ENCODE assay signal across 17 cellular contexts in genomic region chr18:62346327-62347090, GRCh38. TPM values are rescaled to one million over a fixed set of nuclear protein-coding genes. Genes with fewer than 3 reads are reported as not detected.
DNase-seq lines count a peak whose midpoint lies in the region; ATAC-seq and TF ChIP-seq lines count a peak whose summit lies in the region.
"Had no signal": no experiment of that assay in that cellular context is flagged by ENCODE, and none has a peak within 500 bp of the region (broad histone marks: within the 10 kb centered on the region; RNA-seq: fewer than 3 reads in every experiment).

No MANE protein-coding gene starts in this region.

- H3K27ac Mint-ChIP-seq in activated T-cell treated with anti-CD3 and anti-CD28 coated beads, Interleukin-2, amount 50 U/mL, for 72 hours, result peak overlapping the region; percentile 10

- no peak overlapping the region for H3K23ac ChIP-seq in neuronal stem cell (ENCODE audit: low read depth, low read length, poor library complexity)

- H3K9me3 ChIP-seq in HUES48 (ENCODE audit: control insufficient read depth, insufficient read depth, low read length), result no peaks in the 10 kb centered on the region
- H3K9me3 ChIP-seq in colonic mucosa, result no peaks in the 10 kb centered on the region
- no peaks in the 10 kb centered on the region for H3K9me3 ChIP-seq in neuronal stem cell (replicated peaks in 1 of 2; ENCODE audit: control insufficient read depth in 2 of 2, insufficient read depth in 1 of 2, low read depth in 1 of 2, low read length in 2 of 2)
- H3K9me3 ChIP-seq: neutrophil, right atrium auricular region had no signal

- no peak overlapping the region for H3K4me3 ChIP-seq in HUES48 (ENCODE audit: low read depth, low read length)
- H3K4me3 ChIP-seq in colonic mucosa, result no peak overlapping the region
- H3K4me3 ChIP-seq in neuronal stem cell (ENCODE audit: low read length in 2 of 2), result no peak overlapping the region
- H3K4me3 ChIP-seq: right atrium auricular region had no signal

- H3K36me3 ChIP-seq in HUES48 (ENCODE audit: control insufficient read depth, insufficient read depth, low read length), result peaks cover 4% of the 10 kb centered on the region; the same call in 1 of the 2 replicates
- H3K36me3 ChIP-seq in colonic mucosa, result no peaks in the 10 kb centered on the region
- H3K36me3 ChIP-seq in neuronal stem cell (replicated peaks in 1 of 2; ENCODE audit: control insufficient read depth in 2 of 2, insufficient read depth in 2 of 2, low read length in 2 of 2), result no peaks in the 10 kb centered on the region
- H3K36me3 ChIP-seq: neutrophil, right atrium auricular region had no signal

- H2BK5ac ChIP-seq in neuronal stem cell (ENCODE audit: low read length), result no peak overlapping the region

- H3K9ac ChIP-seq in HUES48 (ENCODE audit: low read depth, low read length), result no peak overlapping the region
- H3K9ac ChIP-seq in colonic mucosa (ENCODE audit: low read depth in 2 of 2, low read length in 2 of 2), result peak overlapping the region in 1 of 2 donors; percentile 49
- H3K9ac ChIP-seq in neuronal stem cell (ENCODE audit: low read depth, low read length, poor library complexity), result no peak overlapping the region

- H3K79me1 ChIP-seq in neuronal stem cell (ENCODE audit: low read depth, low read length), result no peaks in the 10 kb centered on the region

- peaks cover 26% of the 10 kb centered on the region for H3K4me1 Mint-ChIP-seq in activated T-cell treated with anti-CD3 and anti-CD28 coated beads, Interleukin-2, amount 50 U/mL, for 72 hours (ENCODE audit: low read depth)
- H3K4me1 Mint-ChIP-seq in activated T-cell treated with anti-CD3 and anti-CD28 coated beads, Interleukin-2, amount 50 U/mL, for 4 hours (ENCODE audit: low read depth), result peaks cover 5% of the 10 kb centered on the region

- no CpG with 5 or more reads among the region's 7 CpGs for WGBS in neuronal stem cell (ENCODE audit: extremely low coverage in 2 of 2, insufficient read length in 2 of 2, insufficient replicate concordance in 1 of 2), 2 donors

- H3K4ac ChIP-seq in neuronal stem cell (ENCODE audit: low read length), result no peak overlapping the region

- H3K27me3 ChIP-seq in HUES48 (ENCODE audit: control insufficient read depth, insufficient read depth, low read length) (no peaks in the 10 kb centered on the region), colonic mucosa (no peaks in the 10 kb centered on the region), neuronal stem cell (ENCODE audit: control insufficient read depth in 3 of 3, insufficient read depth in 3 of 3, low read depth in 1 of 3, low read length in 3 of 3) (peaks cover 0 to 3% (median 0%) of the 10 kb centered on the region in 3 experiments)
- H3K27me3 ChIP-seq: neutrophil, right atrium auricular region had no signal

- H3K4me3 Mint-ChIP-seq in activated T-cell treated with anti-CD3 and anti-CD28 coated beads, Interleukin-2, amount 50 U/mL, for 72 hours, result peak overlapping the region; percentile 11 to 53
- no peak overlapping the region for H3K4me3 Mint-ChIP-seq in activated T-cell treated with anti-CD3 and anti-CD28 coated beads, Interleukin-2, amount 50 U/mL, for 4 hours

- H4K8ac ChIP-seq in neuronal stem cell (ENCODE audit: low read depth, low read length), result no peak overlapping the region

- intact Hi-C loops in colonic mucosa (cut with DNase I), result no loop called here

- no peak for TF ChIP-seq CTCF in colonic mucosa (IDR thresholded peaks at IDR 0.05)

- ATAC-seq in activated T-cell treated with anti-CD3 and anti-CD28 coated beads, Interleukin-2, amount 50 U/mL, for 72 hours (replicated peaks in 1 of 2), result peak in 1 of 2 donors; percentile 6
- no peak for ATAC-seq in activated T-cell treated with anti-CD3 and anti-CD28 coated beads, Interleukin-2, amount 50 U/mL, for 4 hours
- ATAC-seq in stimulated activated naive CD8-positive, alpha-beta T cell treated with anti-CD3 and anti-CD28 coated beads, Interleukin-15, Interleukin-2, amounts not matched to agents 100 U/mL and 50 U/mL, for 24 hours, result no peak

- H2BK120ac ChIP-seq in neuronal stem cell (ENCODE audit: low read depth, low read length), result no peak overlapping the region

- H3K4me2 ChIP-seq in neuronal stem cell (ENCODE audit: insufficient read depth, low read length, poor library complexity, severe bottlenecking), result no peak overlapping the region

- peak overlapping the region; percentile 47 for H2AFZ ChIP-seq in neuronal stem cell (ENCODE audit: low read length)

- H3K27ac ChIP-seq in HUES48 (ENCODE audit: low read depth, low read length) (peak overlapping the region; percentile 56), colonic mucosa (peak overlapping the region; percentile 34), neuronal stem cell (replicated peaks; ENCODE audit: low read length) (no peak overlapping the region)
- H3K27ac ChIP-seq: epithelial cell of prostate, neutrophil, right atrium auricular region had no signal

- no peaks in the 10 kb centered on the region for H3K9me3 Mint-ChIP-seq in activated T-cell treated with anti-CD3 and anti-CD28 coated beads, Interleukin-2, amount 50 U/mL, for 72 hours
- H3K9me3 Mint-ChIP-seq in activated T-cell treated with anti-CD3 and anti-CD28 coated beads, Interleukin-2, amount 50 U/mL, for 4 hours, result no peaks in the 10 kb centered on the region

- no peak overlapping the region for H2BK15ac ChIP-seq in neuronal stem cell (ENCODE audit: low read length)

- H3K14ac ChIP-seq in neuronal stem cell (ENCODE audit: low read length), result no peak overlapping the region

- H2AK5ac ChIP-seq in neuronal stem cell (ENCODE audit: low read depth, low read length), result no peak overlapping the region

- no peak overlapping the region for H2BK12ac ChIP-seq in neuronal stem cell (ENCODE audit: low read length)

- no peaks in the 10 kb centered on the region for H3K36me3 Mint-ChIP-seq in activated T-cell treated with anti-CD3 and anti-CD28 coated beads, Interleukin-2, amount 50 U/mL, for 72 hours (ENCODE audit: insufficient read depth in 2 of 2)
- H3K36me3 Mint-ChIP-seq in activated T-cell treated with anti-CD3 and anti-CD28 coated beads, Interleukin-2, amount 50 U/mL, for 4 hours (ENCODE audit: insufficient read depth), result no peaks in the 10 kb centered on the region

- H3K18ac ChIP-seq in neuronal stem cell (ENCODE audit: low read length), result peak overlapping the region; percentile 34

- DNase-seq in activated T-cell treated with anti-CD3 and anti-CD28 coated beads, Interleukin-2, amount 50 U/mL, for 72 hours, result no peak
- no peak for DNase-seq in activated T-cell treated with anti-CD3 and anti-CD28 coated beads, Interleukin-2, amount 50 U/mL, for 4 hours
- peak; percentile 38 for DNase-seq in colonic mucosa
- DNase-seq in neuronal stem cell (ENCODE audit: low spot score), result no peak
- DNase-seq in stimulated activated naive CD8-positive, alpha-beta T cell treated with anti-CD3 and anti-CD28 coated beads, Interleukin-15, Interleukin-2, amounts not matched to agents 100 U/mL and 50 U/mL, for 24 hours, result no peak
- DNase-seq in GM19240 (ENCODE audit: insufficient read length, low spot score), result no peak
- DNase-seq in glomerular visceral epithelial cell (ENCODE audit: extremely low spot score), result no peak
- DNase-seq: activated effector memory CD4-positive, alpha-beta T cell treated with anti-CD3 and anti-CD28 coated beads, Interleukin-2, amount 50 U/mL, for 16 hours; GF-D8; NCI-H2029 treated with DMSO at 0.1 percent for 48 hours; NCI-H748 treated with DMSO at 0.1 percent for 48 hours; stimulated activated CD4-positive, alpha-beta T cell treated with anti-CD3 and anti-CD28 coated beads, Interleukin-1b, Interleukin-23, amount 100 ng/mL, for 48 hours; substantia nigra had no signal

- H3K27me3 Mint-ChIP-seq in activated T-cell treated with anti-CD3 and anti-CD28 coated beads, Interleukin-2, amount 50 U/mL, for 72 hours (ENCODE audit: low read depth), result peaks cover 20% of the 10 kb centered on the region
- H3K27me3 Mint-ChIP-seq in activated T-cell treated with anti-CD3 and anti-CD28 coated beads, Interleukin-2, amount 50 U/mL, for 4 hours (ENCODE audit: low read depth), result peaks cover 2% of the 10 kb centered on the region

- no peak overlapping the region for H4K91ac ChIP-seq in neuronal stem cell (ENCODE audit: low read depth, low read length, poor library complexity)

- H3K4me1 ChIP-seq in HUES48 (ENCODE audit: control insufficient read depth, insufficient read depth, low read length) (peaks cover 27% of the 10 kb centered on the region), colonic mucosa (no peaks in the 10 kb centered on the region), neuronal stem cell (ENCODE audit: control insufficient read depth in 2 of 2, insufficient read depth in 1 of 2, low read depth in 1 of 2, low read length in 2 of 2) (peaks cover 9 to 12% of the 10 kb centered on the region in 2 donors)
- H3K4me1 ChIP-seq: right atrium auricular region had no signal

RNA-seq across cellular contexts. Expression of gene TNFRSF11A, which starts 21.4 kb away (rescaled TPM):
- 10 to 100 TPM in 1 of 2 donors, 1 to 10 TPM in 1; 5.4 to 13.7 TPM for total RNA-seq in activated T-cell treated with anti-CD3 and anti-CD28 coated beads, Interleukin-2, amount 50 U/mL, for 72 hours
- total RNA-seq in activated T-cell treated with anti-CD3 and anti-CD28 coated beads, Interleukin-2, amount 50 U/mL, for 4 hours, result 1 to 10 TPM; 1.3 to 2.9 (median 1.7) TPM
- 10 to 100 TPM; 80.6 to 86.6 TPM for total RNA-seq in colonic mucosa
- 0.13 TPM for polyA plus RNA-seq in neuronal stem cell (2013, experiment 1 of 2)
- 0.12 TPM for polyA plus RNA-seq in neuronal stem cell (2013, experiment 2 of 2)

Comparison
In these comparisons a context has a peak if more than half of its experiments do, and no peak if none do; other contexts are left out.
1. RNA of gene TNFRSF11A, which starts 21.4 kb away (total RNA-seq): 80.6 to 86.6 TPM in colonic mucosa; 5.4 to 13.7 TPM in activated T-cell treated with anti-CD3 and anti-CD28 coated beads, Interleukin-2, amount 50 U/mL, for 72 hours and 1.3 to 2.9 TPM in activated T-cell treated with anti-CD3 and anti-CD28 coated beads, Interleukin-2, amount 50 U/mL, for 4 hours; every median in the first group is over 4 times any median in the second.